Comparison of ENCODE assay signal across 8 cellular contexts in genomic region chr11:64226507-64227051, GRCh38. TPM values are rescaled to one million over a fixed set of nuclear protein-coding genes. Genes with fewer than 3 reads are reported as not detected.
A peak's percentile ranks its signal among the peaks of the same experiment; 100 is the strongest.
DNase-seq lines count a peak whose midpoint lies in the region; FAIRE-seq and TF ChIP-seq lines count a peak whose summit lies in the region.

No MANE protein-coding gene starts in this region.

- H3K4me3 ChIP-seq in mononuclear cell (ENCODE audit: low read length), result peak overlapping the region; percentile 79

- peaks cover 7% of the 10 kb centered on the region for H3K4me1 Mint-ChIP-seq in type B pancreatic cell (ENCODE audit: unreplicated experiment)

- H3K27me3 Mint-ChIP-seq in type B pancreatic cell, result no peaks in the 10 kb centered on the region

- peak overlapping the region; percentile 90 for H3K4me3 Mint-ChIP-seq in type B pancreatic cell

- no peaks in the 10 kb centered on the region for H3K27me3 ChIP-seq in mononuclear cell (ENCODE audit: insufficient read depth, low read length)

- H3K36me3 Mint-ChIP-seq in type B pancreatic cell, result no peaks in the 10 kb centered on the region

- POLR2A ChIA-PET in HEK293T (lab: Yijun Ruan, JAX), result interaction anchor here (1.0 to 2.0 kb wide), 15 partner anchors 10 to 91 kb away, joined by 3 to 11 read pairs (median 5); partner anchors contain the start of genes FKBP2, PPP1R14B, PRDX5 and STIP1

- H3K4me1 ChIP-seq in mononuclear cell (ENCODE audit: insufficient read depth, low read length), result peaks cover 57% of the 10 kb centered on the region

- FAIRE-seq in GM19239 (lab: Jason Lieb, UNC), result peak; percentile 88

- DNase-seq in AML-193 (lab: John Stamatoyannopoulos, UW) (peak; percentile 64 to 77), GM19239 (ENCODE audit: insufficient read length, low spot score) (peak; percentile 54), NCI-H1105 treated with DMSO at 0.1 percent for 48 hours (lab: John Stamatoyannopoulos, UW) (peak; percentile 81), type B pancreatic cell (ENCODE audit: extremely low spot score, unreplicated experiment) (no peak), HEK293T (ENCODE audit: extremely low spot score) (no peak)
- DNase-seq in activated CD4-positive, alpha-beta T cell treated with anti-CD3 and anti-CD28 coated beads for 1 hour, result peak; percentile 24
- DNase-seq in effector CD8-positive, alpha-beta T cell (lab: John Stamatoyannopoulos, UW), result peak; percentile 49

- H3K9me3 Mint-ChIP-seq in type B pancreatic cell, result no peaks in the 10 kb centered on the region

- CTCF ChIA-PET in HEK293T (lab: Yijun Ruan, JAX), result interaction anchor here (0.5 to 1.9 kb wide), 4 partner anchors 18 to 383 kb away, joined by 3 to 5 read pairs (median 4); no protein-coding TSS in a partner anchor

- no peaks in the 10 kb centered on the region for H3K9me3 ChIP-seq in mononuclear cell (ENCODE audit: low read depth, low read length)

- no peak for TF ChIP-seq CTCF in type B pancreatic cell (conservative IDR thresholded peaks at IDR 0.05)

- H3K27ac Mint-ChIP-seq in type B pancreatic cell, result no peak overlapping the region

TF ChIP-seq in HEK293T, 16 proteins besides CTCF, POLR2A, EP300 and RAD21:
- TF ChIP-seq LEF1 (IDR thresholded peaks at IDR 0.05; ENCODE audit: borderline replicate concordance), result no peak

RNA-seq across cellular contexts. Expression of gene NUDT22, which starts 0.5 kb away (rescaled TPM):
- total RNA-seq in mononuclear cell, result 19.4 TPM
- 47.9 and 49.0 TPM in 2 replicates for total RNA-seq in type B pancreatic cell (ENCODE audit: low replicate concordance)

RNA-seq across cellular contexts. Expression of gene TRPT1, which starts 0.6 kb away (rescaled TPM):
- total RNA-seq in mononuclear cell, result 5.2 TPM
- total RNA-seq in type B pancreatic cell (ENCODE audit: low replicate concordance), result 34.2 and 38.9 TPM in 2 replicates

RNA-seq across cellular contexts. Expression of gene DNAJC4, which starts 3.8 kb away (rescaled TPM):
- 13.1 TPM for total RNA-seq in mononuclear cell
- total RNA-seq in type B pancreatic cell (ENCODE audit: low replicate concordance), result 48.2 and 50.8 TPM in 2 replicates

RNA-seq across cellular contexts. Expression of gene VEGFB, which starts 7.8 kb away (rescaled TPM):
- total RNA-seq in mononuclear cell, result 9.1 TPM
- total RNA-seq in type B pancreatic cell (ENCODE audit: low replicate concordance), result 66.3 and 71.8 TPM in 2 replicates

RNA-seq across cellular contexts. Expression of gene FKBP2, which starts 14.3 kb away (rescaled TPM):
- total RNA-seq in mononuclear cell (8.1 TPM), type B pancreatic cell (ENCODE audit: low replicate concordance) (52.8 and 69.6 TPM in 2 replicates)

Comparison
In these comparisons a context has a peak if more than half of its experiments do, and no peak if none do; other contexts are left out.
1. DNase-seq: peak in AML-193 (2 of 2), GM19239 (single experiment), NCI-H1105 treated with DMSO at 0.1 percent for 48 hours (single experiment), activated CD4-positive, alpha-beta T cell treated with anti-CD3 and anti-CD28 coated beads for 1 hour (single experiment) and effector CD8-positive, alpha-beta T cell (single experiment); none in type B pancreatic cell (single experiment) and HEK293T (single experiment).